8 cellular contexts compared by ENCODE assay signal in genomic region chr7:100120518-100121085, GRCh38. TPM values are rescaled to one million over a fixed set of nuclear protein-coding genes. Genes with fewer than 3 reads are reported as not detected.
DNase-seq lines count a peak whose midpoint lies in the region; ATAC-seq and TF ChIP-seq lines count a peak whose summit lies in the region.
"Had no signal": no experiment of that assay in that cellular context is flagged by ENCODE, and none has a peak within 500 bp of the region (broad histone marks: within the 10 kb centered on the region; RNA-seq: fewer than 3 reads in every experiment).

No MANE protein-coding gene starts in this region.

- CTCF ChIA-PET in HEK293 (lab: Yijun Ruan, JAX): interaction anchor here (0.7 to 1.1 kb wide), 3 partner anchors 10 to 97 kb away, joined by 3 to 4 read pairs (median 3); no protein-coding TSS in a partner anchor
- CTCF ChIA-PET in activated CD4-positive, alpha-beta memory T cell treated with anti-CD3 and anti-CD28 coated beads for 36 hours (lab: Charles Lee): interaction anchor here (1.1 to 1.6 kb wide), 3 partner anchors 11 to 57 kb away, joined by 3 to 8 read pairs (median 4); partner anchors contain the start of genes GPC2 and MCM7

- H3K27ac ChIP-seq in HEK293 (ENCODE audit: extremely low read depth, low read depth, low read length) (peak overlapping the region; percentile 87), right atrium auricular region (peak overlapping the region; percentile 88)

- H3K27me3 Mint-ChIP-seq in activated CD4-positive, alpha-beta memory T cell treated with anti-CD3 and anti-CD28 coated beads for 36 hours: no peaks in the 10 kb centered on the region
- H3K27me3 Mint-ChIP-seq in stimulated activated memory B cell treated with anti-CD40 and anti-IgM and Interleukin-4, amounts not matched to agents 10 μg/mL and 1 μg/mL and 100 μg/mL, for 72 hours: no peaks in the 10 kb centered on the region

- H3K4me3 Mint-ChIP-seq in activated CD4-positive, alpha-beta memory T cell treated with anti-CD3 and anti-CD28 coated beads for 36 hours: peak overlapping the region; percentile 95
- H3K4me3 Mint-ChIP-seq in stimulated activated memory B cell treated with anti-CD40 and anti-IgM and Interleukin-4, amounts not matched to agents 10 μg/mL and 1 μg/mL and 100 μg/mL, for 72 hours: peak overlapping the region; percentile 99

- peak; percentile 18 for DNase-seq in activated CD4-positive, alpha-beta memory T cell treated with anti-CD3 and anti-CD28 coated beads for 36 hours
- DNase-seq in right atrium auricular region (ENCODE audit: low spot score) (no peak), retina (no peak)
- DNase-seq: T1000 had no signal

- H3K9me3 Mint-ChIP-seq in activated CD4-positive, alpha-beta memory T cell treated with anti-CD3 and anti-CD28 coated beads for 36 hours: no peaks in the 10 kb centered on the region
- no peaks in the 10 kb centered on the region for H3K9me3 Mint-ChIP-seq in stimulated activated memory B cell treated with anti-CD40 and anti-IgM and Interleukin-4, amounts not matched to agents 10 μg/mL and 1 μg/mL and 100 μg/mL, for 72 hours

- POLR2A ChIA-PET in HEK293 (lab: Yijun Ruan, JAX): interaction anchor here (0.7 to 8.4 kb wide), 3 partner anchors 12 to 28 kb away, joined by 3 to 81 read pairs (median 3); partner anchors contain the start of genes AP4M1, LAMTOR4 and MCM7
- POLR2A ChIA-PET in activated CD4-positive, alpha-beta memory T cell treated with anti-CD3 and anti-CD28 coated beads for 36 hours (lab: Charles Lee): interaction anchor here (1.2 to 1.6 kb wide), 2 partner anchors 19 to 104 kb away, joined by 3 to 11 read pairs; partner anchors contain the start of genes AP4M1 and MCM7

- H3K4me3 ChIP-seq in HEK293 (ENCODE audit: low read depth, low read length) (peak overlapping the region; percentile 90), right atrium auricular region (peak overlapping the region; percentile 75)

- H3K36me3 Mint-ChIP-seq in activated CD4-positive, alpha-beta memory T cell treated with anti-CD3 and anti-CD28 coated beads for 36 hours: peaks cover 7% of the 10 kb centered on the region
- no peaks in the 10 kb centered on the region for H3K36me3 Mint-ChIP-seq in stimulated activated memory B cell treated with anti-CD40 and anti-IgM and Interleukin-4, amounts not matched to agents 10 μg/mL and 1 μg/mL and 100 μg/mL, for 72 hours

- no peaks in the 10 kb centered on the region for H3K27me3 ChIP-seq in right atrium auricular region

- H3K36me3 ChIP-seq in HEK293 (ENCODE audit: control insufficient read depth in 2 of 2, insufficient read depth in 1 of 2, low read length in 2 of 2): peaks cover 0 to 13% of the 10 kb centered on the region in 2 experiments; a peak in 2 of 3 replicates
- no peaks in the 10 kb centered on the region for H3K36me3 ChIP-seq in right atrium auricular region

- H3K4me1 Mint-ChIP-seq in activated CD4-positive, alpha-beta memory T cell treated with anti-CD3 and anti-CD28 coated beads for 36 hours (ENCODE audit: low read depth): peaks cover 32% of the 10 kb centered on the region
- peaks cover 38% of the 10 kb centered on the region for H3K4me1 Mint-ChIP-seq in stimulated activated memory B cell treated with anti-CD40 and anti-IgM and Interleukin-4, amounts not matched to agents 10 μg/mL and 1 μg/mL and 100 μg/mL, for 72 hours

- intact Hi-C loops in activated CD4-positive, alpha-beta memory T cell treated with anti-CD3 and anti-CD28 coated beads for 36 hours (cut with micrococcal nuclease): loop anchor here (1.0 kb wide), 1 partner anchor 39 kb away; the partner anchor contains the start of gene ZNF3

- H3K4me1 ChIP-seq in HEK293 (ENCODE audit: control insufficient read depth, insufficient read depth, low read length) (peaks cover 3% of the 10 kb centered on the region; the same call in 1 of the 2 replicates), right atrium auricular region (peaks cover 0 to 28% of the 10 kb centered on the region in 2 donors)

- TF ChIP-seq CTCF in HEK293 (tag by site-specific recombination; IDR thresholded peaks at IDR 0.05) (no peak; the same call in 1 of the 2 replicates), right atrium auricular region (IDR thresholded peaks at IDR 0.05) (no peak)

- H3K9me3 ChIP-seq in HEK293 (ENCODE audit: control insufficient read depth, insufficient read depth, low read depth, low read length): no peaks in the 10 kb centered on the region
- no peaks in the 10 kb centered on the region for H3K9me3 ChIP-seq in right atrium auricular region

- peak overlapping the region; percentile 82 for H3K27ac Mint-ChIP-seq in activated CD4-positive, alpha-beta memory T cell treated with anti-CD3 and anti-CD28 coated beads for 36 hours
- H3K27ac Mint-ChIP-seq in stimulated activated memory B cell treated with anti-CD40 and anti-IgM and Interleukin-4, amounts not matched to agents 10 μg/mL and 1 μg/mL and 100 μg/mL, for 72 hours: no peak overlapping the region

- ATAC-seq in stimulated activated memory B cell treated with anti-CD40 and anti-IgM and Interleukin-4, amounts not matched to agents 10 μg/mL and 1 μg/mL and 100 μg/mL, for 72 hours: no peak
- ATAC-seq in GM21515 (IDR thresholded peaks at IDR 0.05; ENCODE audit: unreplicated experiment) (no peak), GM19397 (IDR thresholded peaks at IDR 0.05; ENCODE audit: unreplicated experiment) (no peak)

TF ChIP-seq in HEK293, 187 proteins besides CTCF, POLR2A, EP300 and RAD21:
- no peak for TF ChIP-seq ZNF660 (tag by site-specific recombination; IDR thresholded peaks at IDR 0.05)
- TF ChIP-seq ZBTB17 (tag by site-specific recombination; IDR thresholded peaks at IDR 0.05): peak; percentile 7; the same call in 1 of the 2 replicates
- peak; percentile 65 for TF ChIP-seq ZNF366 (tag by site-specific recombination; conservative IDR thresholded peaks at IDR 0.05)
- TF ChIP-seq ZBTB20 (tag by site-specific recombination; IDR thresholded peaks at IDR 0.05): peak; percentile 88

RNA-seq across cellular contexts. Expression of gene CNPY4, which starts 1.2 kb away (rescaled TPM):
- 10 to 100 TPM; 11.9 to 12.4 TPM for total RNA-seq in activated CD4-positive, alpha-beta memory T cell treated with anti-CD3 and anti-CD28 coated beads for 36 hours
- 1 to 10 TPM; 6.1 to 6.2 TPM for total RNA-seq in right atrium auricular region

RNA-seq across cellular contexts. Expression of gene TAF6, which starts 1.4 kb away (rescaled TPM):
- 10 to 100 TPM; 54.3 to 63.7 TPM for total RNA-seq in activated CD4-positive, alpha-beta memory T cell treated with anti-CD3 and anti-CD28 coated beads for 36 hours
- 10 to 100 TPM; 41.7 to 49.1 TPM for total RNA-seq in right atrium auricular region

RNA-seq across cellular contexts. Expression of gene MBLAC1, which starts 6.2 kb away (rescaled TPM):
- total RNA-seq in activated CD4-positive, alpha-beta memory T cell treated with anti-CD3 and anti-CD28 coated beads for 36 hours: 1 to 10 TPM; 2.3 to 3.4 TPM
- total RNA-seq in right atrium auricular region: 1 to 10 TPM; 3.3 to 6.1 TPM

RNA-seq across cellular contexts. Expression of gene AP4M1, which starts 19.2 kb away (rescaled TPM):
- total RNA-seq in activated CD4-positive, alpha-beta memory T cell treated with anti-CD3 and anti-CD28 coated beads for 36 hours: 10 to 100 TPM; 11.3 to 12.2 TPM
- total RNA-seq in right atrium auricular region: 10 to 100 TPM; 12.2 to 12.4 TPM

RNA-seq across cellular contexts. Expression of gene MCM7, which starts 19.4 kb away (rescaled TPM):
- 100 to 1,000 TPM; 393 to 398 TPM for total RNA-seq in activated CD4-positive, alpha-beta memory T cell treated with anti-CD3 and anti-CD28 coated beads for 36 hours
- total RNA-seq in right atrium auricular region: 10 to 100 TPM in 1 of 2 donors, 1 to 10 TPM in 1; 8.3 to 13.0 TPM
